In the genomic region with DNA sequence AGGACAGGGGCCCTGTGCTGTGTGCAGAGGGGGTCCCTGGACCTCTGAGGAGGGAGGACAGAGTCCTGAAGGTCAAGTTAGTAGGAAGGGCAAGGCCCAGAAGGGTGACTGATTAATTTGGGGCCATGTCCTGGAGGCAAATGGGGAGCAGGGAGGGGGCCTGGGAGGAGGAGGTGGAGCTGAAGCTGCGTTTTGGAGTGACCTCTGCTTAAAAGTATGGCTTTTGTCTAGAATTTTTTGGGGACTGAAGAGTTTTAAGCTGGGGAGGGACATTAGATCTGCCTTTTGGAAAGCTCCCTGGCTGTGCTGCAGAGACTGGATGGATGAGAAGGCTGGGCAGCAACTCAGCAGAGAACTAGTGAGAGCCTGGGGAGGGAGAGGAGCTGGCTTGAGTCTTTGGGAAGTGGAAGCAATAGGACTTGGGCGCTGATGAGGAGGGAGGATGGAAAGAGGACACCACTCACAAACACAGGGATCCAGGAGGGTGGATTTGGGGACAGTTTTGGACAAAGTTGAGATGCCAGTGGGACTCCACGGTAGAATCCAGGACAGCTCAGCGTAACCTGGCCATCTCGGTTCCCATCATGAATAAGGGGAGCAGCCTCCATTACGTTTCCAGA, we compare ENCODE assay signal across 1 cellular context.
TF ChIP-seq lines count a peak whose summit lies in the region.

No MANE protein-coding gene starts in this region.

TF ChIP-seq in IMR-90, 13 proteins besides CTCF, POLR2A, EP300 and RAD21:
- no peak for TF ChIP-seq MAZ (IDR thresholded peaks at IDR 0.05; ENCODE audit: borderline replicate concordance, low read depth, low read length)
- no peak for TF ChIP-seq CEBPB (IDR thresholded peaks at IDR 0.05; ENCODE audit: low read depth, low read length)
- no peak for TF ChIP-seq BHLHE40 (IDR thresholded peaks at IDR 0.05; ENCODE audit: low read depth, low read length)
- TF ChIP-seq RCOR1 (IDR thresholded peaks at IDR 0.05; ENCODE audit: insufficient replicate concordance, low read length), result no peak
- TF ChIP-seq, protein P1, sequence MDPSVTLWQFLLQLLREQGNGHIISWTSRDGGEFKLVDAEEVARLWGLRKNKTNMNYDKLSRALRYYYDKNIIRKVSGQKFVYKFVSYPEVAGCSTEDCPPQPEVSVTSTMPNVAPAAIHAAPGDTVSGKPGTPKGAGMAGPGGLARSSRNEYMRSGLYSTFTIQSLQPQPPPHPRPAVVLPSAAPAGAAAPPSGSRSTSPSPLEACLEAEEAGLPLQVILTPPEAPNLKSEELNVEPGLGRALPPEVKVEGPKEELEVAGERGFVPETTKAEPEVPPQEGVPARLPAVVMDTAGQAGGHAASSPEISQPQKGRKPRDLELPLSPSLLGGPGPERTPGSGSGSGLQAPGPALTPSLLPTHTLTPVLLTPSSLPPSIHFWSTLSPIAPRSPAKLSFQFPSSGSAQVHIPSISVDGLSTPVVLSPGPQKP (IDR thresholded peaks at IDR 0.05; ENCODE audit: borderline replicate concordance, low read depth, low read length), result no peak
- no peak for TF ChIP-seq MXI1 (IDR thresholded peaks at IDR 0.05; ENCODE audit: borderline replicate concordance, low read depth, low read length)
- TF ChIP-seq SMC3 (IDR thresholded peaks at IDR 0.05; ENCODE audit: low read depth, low read length), result no peak
- no peak for TF ChIP-seq FOS (IDR thresholded peaks at IDR 0.05; ENCODE audit: low read depth, low read length)
- TF ChIP-seq, protein P2, sequence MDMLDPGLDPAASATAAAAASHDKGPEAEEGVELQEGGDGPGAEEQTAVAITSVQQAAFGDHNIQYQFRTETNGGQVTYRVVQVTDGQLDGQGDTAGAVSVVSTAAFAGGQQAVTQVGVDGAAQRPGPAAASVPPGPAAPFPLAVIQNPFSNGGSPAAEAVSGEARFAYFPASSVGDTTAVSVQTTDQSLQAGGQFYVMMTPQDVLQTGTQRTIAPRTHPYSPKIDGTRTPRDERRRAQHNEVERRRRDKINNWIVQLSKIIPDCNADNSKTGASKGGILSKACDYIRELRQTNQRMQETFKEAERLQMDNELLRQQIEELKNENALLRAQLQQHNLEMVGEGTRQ (IDR thresholded peaks at IDR 0.05; ENCODE audit: low read depth, low read length), result no peak
- no peak for TF ChIP-seq CHD1 (IDR thresholded peaks at IDR 0.05; ENCODE audit: low read depth, low read length)
- TF ChIP-seq RFX5 (IDR thresholded peaks at IDR 0.05; ENCODE audit: low read depth, low read length), result no peak
- no peak for TF ChIP-seq NFE2L2 (IDR thresholded peaks at IDR 0.05; ENCODE audit: low read depth, low read length)
- TF ChIP-seq MAFK (IDR thresholded peaks at IDR 0.05; ENCODE audit: low read depth, low read length), result no peak
TF ChIP-seq in IMR-90: peak in this region for 0.
